In the genomic region with DNA sequence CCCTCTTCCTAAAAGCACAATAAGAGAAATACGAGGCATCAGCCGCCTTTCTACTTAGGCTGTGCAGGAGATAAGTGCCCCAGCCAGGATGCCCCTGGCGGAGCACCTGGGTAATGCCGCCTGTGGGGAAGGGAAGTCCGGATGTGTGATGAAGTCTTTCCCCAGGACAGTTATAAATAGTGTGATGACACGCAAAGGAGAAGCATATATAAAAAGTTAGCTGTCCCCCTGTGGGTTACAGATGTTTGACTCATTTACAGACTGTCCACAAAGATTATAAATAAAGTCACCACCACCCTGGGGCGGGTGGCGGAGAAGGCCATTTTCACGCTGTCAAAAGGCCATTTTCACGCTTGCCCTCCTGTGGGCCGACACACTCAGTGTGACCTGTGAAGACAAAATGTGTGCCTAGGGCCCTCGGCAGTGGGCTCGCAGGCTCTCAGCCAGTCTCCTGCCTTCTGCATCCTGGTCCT, we compare ENCODE assay signal across 8 cellular contexts. TPM values are rescaled to one million over a fixed set of nuclear protein-coding genes. Genes with fewer than 3 reads are reported as not detected.
DNase-seq lines count a peak whose midpoint lies in the region; ATAC-seq and TF ChIP-seq lines count a peak whose summit lies in the region.

No MANE protein-coding gene starts in this region.

- intact Hi-C loops in esophagus squamous epithelium (cut with DNase I) = no loop called here

- H3K9me3 ChIP-seq in AG04450 (ENCODE audit: control insufficient read depth, insufficient read depth, low read length) (peaks cover 4% of the 10 kb centered on the region; the same call in 1 of the 2 replicates), esophagus squamous epithelium (no peaks in the 10 kb centered on the region), smooth muscle cell (replicated peaks; ENCODE audit: low read depth) (no peaks in the 10 kb centered on the region)

- H3K9ac ChIP-seq in smooth muscle cell (ENCODE audit: low read depth) = peak overlapping the region; percentile 25

- WGBS in esophagus squamous epithelium, 2 donors = 62 to 75% methylated on average over 12 of the region's 13 CpGs
- 44% methylated on average over 13 of the region's 13 CpGs for WGBS in smooth muscle cell (ENCODE audit: low lambda C conversion rate)

- no peak for DNase-seq in AG04450 (ENCODE audit: low read depth, low spot score)
- peak; percentile 77 for DNase-seq in GM13977 (ENCODE audit: low spot score)
- DNase-seq in KBM-7 = peak; percentile 85
- peak; percentile 17 for DNase-seq in T-helper 2 cell treated with Interferon-gamma antibody and Interleukin-4, amounts not matched to agents 5 μg/mL and 100 μg/mL, for 36 hours (ENCODE audit: low spot score)
- no peak for DNase-seq in esophagus squamous epithelium (lab: John Stamatoyannopoulos, UW)
- peak; percentile 16 for DNase-seq in smooth muscle cell (lab: John Stamatoyannopoulos, UW; ENCODE audit: unreplicated experiment)
- no peak for DNase-seq in NCI-H1105 (lab: John Stamatoyannopoulos, UW)

- in situ Hi-C loops in GM13977 (cut with MboI; ENCODE audit: low pct_unique_long_range_greater_than_20kb, low sequenced_read_pairs, unreplicated experiment) = no loop called here
- in situ Hi-C loops in KBM-7 (cut with MboI; ENCODE audit: low pct_unique_long_range_greater_than_20kb, low sequenced_read_pairs) = no loop called here

- H3K27ac Mint-ChIP-seq in T-helper 2 cell treated with Interferon-gamma antibody and Interleukin-4, amounts not matched to agents 5 μg/mL and 100 μg/mL, for 36 hours = no peak overlapping the region

- no peaks in the 10 kb centered on the region for H3K36me3 Mint-ChIP-seq in T-helper 2 cell treated with Interferon-gamma antibody and Interleukin-4, amounts not matched to agents 5 μg/mL and 100 μg/mL, for 36 hours (ENCODE audit: low read depth)

- no peak for ATAC-seq in HG03521 (IDR thresholded peaks at IDR 0.05; ENCODE audit: unreplicated experiment)

- H3K4me3 ChIP-seq in AG04450 (ENCODE audit: low read depth, low read length) = no peak overlapping the region
- no peak overlapping the region for H3K4me3 ChIP-seq in esophagus squamous epithelium
- no peak overlapping the region for H3K4me3 ChIP-seq in smooth muscle cell

- H3K4me3 Mint-ChIP-seq in T-helper 2 cell treated with Interferon-gamma antibody and Interleukin-4, amounts not matched to agents 5 μg/mL and 100 μg/mL, for 36 hours = no peak overlapping the region

- POLR2A ChIA-PET in AG04450 (lab: Yijun Ruan, JAX) = interaction anchor here (0.6 kb wide), 1 partner anchor 430 kb away, joined by 3 read pairs; no protein-coding TSS in a partner anchor

- H3K4me1 ChIP-seq in esophagus squamous epithelium = peaks cover 0 to 21% (median 11%) of the 10 kb centered on the region in 3 donors
- peaks cover 33% of the 10 kb centered on the region for H3K4me1 ChIP-seq in smooth muscle cell (ENCODE audit: low read depth)

- H3K4me2 ChIP-seq in smooth muscle cell = peak overlapping the region; percentile 33

- no peak overlapping the region for H2AFZ ChIP-seq in smooth muscle cell (ENCODE audit: low read depth)

- TF ChIP-seq CTCF in AG04450 (IDR thresholded peaks at IDR 0.05; ENCODE audit: low read depth, low read length) (peak; percentile 82), GM13977 (IDR thresholded peaks at IDR 0.05; ENCODE audit: extremely low read depth, insufficient read depth, missing control alignments) (peak; percentile 71), esophagus squamous epithelium (IDR thresholded peaks at IDR 0.05) (peak; percentile 42 to 58 (median 48)), smooth muscle cell (IDR thresholded peaks at IDR 0.05; ENCODE audit: borderline replicate concordance, insufficient read depth, poor library complexity, severe bottlenecking) (peak; percentile 70)

- no peaks in the 10 kb centered on the region for H3K36me3 ChIP-seq in esophagus squamous epithelium
- no peaks in the 10 kb centered on the region for H3K36me3 ChIP-seq in smooth muscle cell (ENCODE audit: low read depth)

- H3K27ac ChIP-seq in AG04450 (ENCODE audit: low read depth, low read length) (no peak overlapping the region), esophagus squamous epithelium (peak overlapping the region in 2 of 4 donors; percentile 9 to 17), smooth muscle cell (ENCODE audit: low read depth) (peak overlapping the region; percentile 58)

- CTCF ChIA-PET in AG04450 (lab: Charles Lee) = interaction anchor here (0.9 to 1.2 kb wide), 3 partner anchors 11 to 21 kb away, joined by 3 read pairs; no protein-coding TSS in a partner anchor

- H3F3A ChIP-seq in smooth muscle cell (ENCODE audit: low read depth) = peaks cover 6% of the 10 kb centered on the region

- H3K9me3 Mint-ChIP-seq in T-helper 2 cell treated with Interferon-gamma antibody and Interleukin-4, amounts not matched to agents 5 μg/mL and 100 μg/mL, for 36 hours = no peaks in the 10 kb centered on the region

- H3K27me3 ChIP-seq in AG04450 (ENCODE audit: control insufficient read depth, insufficient read depth, low read length) (peaks cover 10% of the 10 kb centered on the region), esophagus squamous epithelium (peaks cover 0 to 44% (median 2%) of the 10 kb centered on the region in 4 donors), smooth muscle cell (ENCODE audit: low read depth) (peaks cover 10% of the 10 kb centered on the region)

- peaks cover 4% of the 10 kb centered on the region for H3K4me1 Mint-ChIP-seq in T-helper 2 cell treated with Interferon-gamma antibody and Interleukin-4, amounts not matched to agents 5 μg/mL and 100 μg/mL, for 36 hours (ENCODE audit: low read depth)

- H4K20me1 ChIP-seq in smooth muscle cell (ENCODE audit: low read depth) = no peaks in the 10 kb centered on the region

- H3K27me3 Mint-ChIP-seq in T-helper 2 cell treated with Interferon-gamma antibody and Interleukin-4, amounts not matched to agents 5 μg/mL and 100 μg/mL, for 36 hours (ENCODE audit: low read depth) = peaks cover 11% of the 10 kb centered on the region

- TF ChIP-seq POLR2A in esophagus squamous epithelium (IDR thresholded peaks at IDR 0.05) = no peak

- no peaks in the 10 kb centered on the region for H3K79me2 ChIP-seq in smooth muscle cell (ENCODE audit: low read depth)

RNA-seq across cellular contexts. Expression of a gene that starts 6.3 kb away (rescaled TPM):
- polyA plus RNA-seq in AG04450 (2011; rRNA removed) = 0.02 and 0.09 TPM in 2 replicates
- 0.04 and 0.37 TPM in 2 replicates for polyA minus RNA-seq in AG04450 (2011; rRNA and poly(A)+ RNA removed)
- total RNA-seq in esophagus squamous epithelium = 1 to 10 TPM in 1 of 4 donors, under 1 TPM in 3; 0.08 to 1.7 (median 0.50) TPM
- 0.04 and 0.18 TPM in 2 replicates for total RNA-seq in smooth muscle cell
- 0.14 and 0.77 TPM in 2 replicates for polyA plus RNA-seq in smooth muscle cell

Comparison
In these comparisons a context has a peak if more than half of its experiments do, and no peak if none do; other contexts are left out.
1. DNase-seq: peak in GM13977 (single experiment), KBM-7 (single experiment), T-helper 2 cell treated with Interferon-gamma antibody and Interleukin-4, amounts not matched to agents 5 μg/mL and 100 μg/mL, for 36 hours (single experiment) and smooth muscle cell (single experiment); none in AG04450 (single experiment), esophagus squamous epithelium (single experiment) and NCI-H1105 (single experiment).
2. Peak in every context shown above with its lines, with median percentiles within 50 percentile points of each other: CTCF ChIP-seq.